ENCODE assay signal across 23 cellular contexts in genomic region chr6:63486196-63486595, GRCh38.
"Had no signal": no experiment of that assay in that cellular context is flagged by ENCODE, and none has a peak within 500 bp of the region (broad histone marks: within the 10 kb centered on the region; RNA-seq: fewer than 3 reads in every experiment).

No MANE protein-coding gene starts in this region.

- H3K27me3 ChIP-seq: colonic mucosa, esophagus squamous epithelium, gastrocnemius medialis, heart right ventricle had no signal

- H3K36me3 ChIP-seq: colonic mucosa, esophagus squamous epithelium, gastrocnemius medialis, heart right ventricle, left ventricle myocardium inferior, lower lobe of right lung had no signal

- H3K4me3 Mint-ChIP-seq: dendritic cell treated with granulocyte-macrophage colony-stimulating factor and Interleukin-4, amounts not matched to agents 40 ng/mL and 50 ng/mL, for 4 days; effector memory CD8-positive, alpha-beta T cell; endodermal cell; mesothelial cell of epicardium had no signal

- H3K9me3 ChIP-seq: colonic mucosa, esophagus squamous epithelium, gastrocnemius medialis, heart right ventricle, left ventricle myocardium inferior, lower lobe of right lung, mucosa of descending colon had no signal

- H3K27me3 Mint-ChIP-seq: dendritic cell treated with granulocyte-macrophage colony-stimulating factor and Interleukin-4, amounts not matched to agents 40 ng/mL and 50 ng/mL, for 4 days had no signal

- H3K4me3 ChIP-seq: colonic mucosa, esophagus squamous epithelium, gastrocnemius medialis, heart right ventricle, left ventricle myocardium inferior, lower lobe of right lung, mucosa of descending colon had no signal

- H3K27ac Mint-ChIP-seq: dendritic cell treated with granulocyte-macrophage colony-stimulating factor and Interleukin-4, amounts not matched to agents 40 ng/mL and 50 ng/mL, for 4 days; effector memory CD8-positive, alpha-beta T cell; endodermal cell; mesothelial cell of epicardium had no signal

- H3K27ac ChIP-seq: epithelial cell of prostate, esophagus squamous epithelium, gastrocnemius medialis, heart right ventricle, left ventricle myocardium inferior, lower lobe of right lung had no signal

- DNase-seq: colonic mucosa; cortex of kidney; effector CD8-positive, alpha-beta T cell; effector memory CD8-positive, alpha-beta T cell; endodermal cell; erythroblast; esophagus squamous epithelium; foreskin fibroblast; foreskin melanocyte; gastrocnemius medialis; glutamatergic neuron; head of caudate nucleus; heart right ventricle; hippocampal formation; left cardiac atrium; left ventricle myocardium inferior; lower lobe of right lung; mesenchymal stem cell; mucosa of descending colon had no signal

- H3K4me1 Mint-ChIP-seq: endodermal cell had no signal

- H3K4me1 ChIP-seq: colonic mucosa, esophagus squamous epithelium, gastrocnemius medialis, heart right ventricle, left ventricle myocardium inferior, lower lobe of right lung had no signal

- ATAC-seq: effector memory CD8-positive, alpha-beta T cell; esophagus mucosa; gastrocnemius medialis; heart right ventricle; left cardiac atrium; lower lobe of right lung; mucosa of descending colon had no signal

- H3K36me3 Mint-ChIP-seq: mesothelial cell of epicardium had no signal

- H3K9me3 Mint-ChIP-seq: dendritic cell treated with granulocyte-macrophage colony-stimulating factor and Interleukin-4, amounts not matched to agents 40 ng/mL and 50 ng/mL, for 4 days; effector memory CD8-positive, alpha-beta T cell; endodermal cell; mesothelial cell of epicardium had no signal
